8 cellular contexts compared by ENCODE assay signal in the genomic region with DNA sequence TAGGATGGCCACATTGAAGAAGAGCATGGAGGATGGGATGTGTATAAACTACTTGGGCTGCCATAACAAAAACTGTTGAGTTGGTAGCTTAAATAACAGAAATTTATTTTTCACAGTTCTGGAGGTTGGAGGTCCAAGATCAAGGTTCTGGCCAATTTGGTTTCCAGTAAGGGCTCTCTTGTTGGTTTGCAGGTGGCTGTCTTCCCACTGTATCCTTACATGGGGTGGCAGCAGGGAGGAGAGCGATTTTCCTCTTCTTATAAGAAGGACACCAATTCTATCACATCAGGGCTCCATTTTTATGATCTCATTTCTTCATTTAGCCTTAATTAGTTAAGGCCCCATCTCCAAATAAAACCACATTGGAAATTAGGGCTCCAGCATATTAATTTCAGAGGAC.
"Had no signal": no experiment of that assay in that cellular context is flagged by ENCODE, and none has a peak within 500 bp of the region (broad histone marks: within the 10 kb centered on the region; RNA-seq: fewer than 3 reads in every experiment).

No MANE protein-coding gene starts in this region.

- ATAC-seq: HepG2, K562 had no signal

- H3K27ac ChIP-seq: HL-60, KMS-11 had no signal

- H3K4me3 ChIP-seq: K562 had no signal

- DNase-seq: IMR-90, KBM-7, KG1 had no signal

- FAIRE-seq: HepG2, HTR-8/SVneo, K562 had no signal
